Comparison of ENCODE assay signal across 8 cellular contexts in genomic region chr11:68855205-68855978, GRCh38. TPM values are rescaled to one million over a fixed set of nuclear protein-coding genes. Genes with fewer than 3 reads are reported as not detected.
A peak's percentile ranks its signal among the peaks of the same experiment; 100 is the strongest.
DNase-seq lines count a peak whose midpoint lies in the region; ATAC-seq and TF ChIP-seq lines count a peak whose summit lies in the region.

No MANE protein-coding gene starts in this region.

- no peak for TF ChIP-seq CTCF in GM06990 (IDR thresholded peaks at IDR 0.05; ENCODE audit: insufficient read depth, low read length, poor library complexity, severe bottlenecking)
- TF ChIP-seq CTCF in kidney epithelial cell (IDR thresholded peaks at IDR 0.05; ENCODE audit: insufficient read depth, low read length, poor library complexity, severe bottlenecking), result no peak

- H3K27me3 ChIP-seq in GM06990 (replicated peaks; ENCODE audit: control insufficient read depth, insufficient read depth, low read length) (no peaks in the 10 kb centered on the region; the same call in none of the 2 replicates), kidney epithelial cell (ENCODE audit: control insufficient read depth, insufficient read depth, low read length) (peaks cover 23% of the 10 kb centered on the region)

- DNase-seq in GM06990 (ENCODE audit: extremely low read depth, insufficient read length), result peak; percentile 34
- DNase-seq in OCI-M1 (lab: John Stamatoyannopoulos, UW), result peak; percentile 94
- DNase-seq in central memory CD8-positive, alpha-beta T cell (ENCODE audit: low spot score in 2 of 2), result no peak
- no peak for DNase-seq in kidney epithelial cell (ENCODE audit: low read depth)
- DNase-seq in NCI-H510A (lab: John Stamatoyannopoulos, UW), result no peak

- ATAC-seq in central memory CD8-positive, alpha-beta T cell (replicated peaks; ENCODE audit: extremely low read depth, poor library complexity, severe bottlenecking), result no peak
- ATAC-seq in GM18873 (IDR thresholded peaks at IDR 0.05; ENCODE audit: low FRiP score, unreplicated experiment) (no peak), HG02678 (IDR thresholded peaks at IDR 0.05; ENCODE audit: unreplicated experiment) (no peak)

- H3K27me3 Mint-ChIP-seq in central memory CD8-positive, alpha-beta T cell, result peaks cover 35% of the 10 kb centered on the region
- H3K27me3 Mint-ChIP-seq in stimulated activated naive CD8-positive, alpha-beta T cell treated with anti-CD3 and anti-CD28 coated beads, Interleukin-15, Interleukin-2, amounts not matched to agents 100 ng/mL and 50 ng/mL, for 24 hours, result peaks cover 19% of the 10 kb centered on the region

- H3K4me3 Mint-ChIP-seq in central memory CD8-positive, alpha-beta T cell, result peak overlapping the region; percentile 27
- peak overlapping the region; percentile 68 for H3K4me3 Mint-ChIP-seq in stimulated activated naive CD8-positive, alpha-beta T cell treated with anti-CD3 and anti-CD28 coated beads, Interleukin-15, Interleukin-2, amounts not matched to agents 100 ng/mL and 50 ng/mL, for 24 hours

- H3K4me3 ChIP-seq in GM06990 (replicated peaks; ENCODE audit: low read depth, low read length) (peak overlapping the region; percentile 11), kidney epithelial cell (ENCODE audit: low read depth, low read length) (peak overlapping the region; percentile 30)

- H3K36me3 Mint-ChIP-seq in central memory CD8-positive, alpha-beta T cell (ENCODE audit: insufficient read depth), result no peaks in the 10 kb centered on the region
- no peaks in the 10 kb centered on the region for H3K36me3 Mint-ChIP-seq in stimulated activated naive CD8-positive, alpha-beta T cell treated with anti-CD3 and anti-CD28 coated beads, Interleukin-15, Interleukin-2, amounts not matched to agents 100 ng/mL and 50 ng/mL, for 24 hours (ENCODE audit: low read depth)

- H3K9me3 Mint-ChIP-seq in central memory CD8-positive, alpha-beta T cell, result no peaks in the 10 kb centered on the region
- H3K9me3 Mint-ChIP-seq in stimulated activated naive CD8-positive, alpha-beta T cell treated with anti-CD3 and anti-CD28 coated beads, Interleukin-15, Interleukin-2, amounts not matched to agents 100 ng/mL and 50 ng/mL, for 24 hours, result no peaks in the 10 kb centered on the region

- H3K36me3 ChIP-seq in GM06990 (ENCODE audit: control insufficient read depth, insufficient read depth, low read length) (no peaks in the 10 kb centered on the region), kidney epithelial cell (ENCODE audit: control insufficient read depth, insufficient read depth, low read length) (no peaks in the 10 kb centered on the region)

- no peak overlapping the region for H3K27ac Mint-ChIP-seq in central memory CD8-positive, alpha-beta T cell (ENCODE audit: low read depth)
- H3K27ac Mint-ChIP-seq in stimulated activated naive CD8-positive, alpha-beta T cell treated with anti-CD3 and anti-CD28 coated beads, Interleukin-15, Interleukin-2, amounts not matched to agents 100 ng/mL and 50 ng/mL, for 24 hours, result no peak overlapping the region

- no peaks in the 10 kb centered on the region for H3K4me1 Mint-ChIP-seq in central memory CD8-positive, alpha-beta T cell
- H3K4me1 Mint-ChIP-seq in stimulated activated naive CD8-positive, alpha-beta T cell treated with anti-CD3 and anti-CD28 coated beads, Interleukin-15, Interleukin-2, amounts not matched to agents 100 ng/mL and 50 ng/mL, for 24 hours (ENCODE audit: low read depth), result no peaks in the 10 kb centered on the region

RNA-seq across cellular contexts. Expression of gene CPT1A, which starts 13.7 kb away (rescaled TPM):
- total RNA-seq in kidney epithelial cell, result 14.0 and 15.4 TPM in 2 replicates

RNA-seq across cellular contexts. Expression of gene MRPL21, which starts 48.2 kb away (rescaled TPM):
- 84.3 and 87.4 TPM in 2 replicates for total RNA-seq in kidney epithelial cell

RNA-seq across cellular contexts. Expression of gene IGHMBP2, which starts 48.3 kb away (rescaled TPM):
- total RNA-seq in kidney epithelial cell, result 12.4 and 22.6 TPM in 2 replicates

Comparison
In these comparisons a context has a peak if more than half of its experiments do, and no peak if none do; other contexts are left out.
1. DNase-seq: peak in GM06990 (single experiment) and OCI-M1 (single experiment); none in central memory CD8-positive, alpha-beta T cell (0 of 2), kidney epithelial cell (single experiment) and NCI-H510A (single experiment).